20 cellular contexts compared by ENCODE assay signal in the genomic region with DNA sequence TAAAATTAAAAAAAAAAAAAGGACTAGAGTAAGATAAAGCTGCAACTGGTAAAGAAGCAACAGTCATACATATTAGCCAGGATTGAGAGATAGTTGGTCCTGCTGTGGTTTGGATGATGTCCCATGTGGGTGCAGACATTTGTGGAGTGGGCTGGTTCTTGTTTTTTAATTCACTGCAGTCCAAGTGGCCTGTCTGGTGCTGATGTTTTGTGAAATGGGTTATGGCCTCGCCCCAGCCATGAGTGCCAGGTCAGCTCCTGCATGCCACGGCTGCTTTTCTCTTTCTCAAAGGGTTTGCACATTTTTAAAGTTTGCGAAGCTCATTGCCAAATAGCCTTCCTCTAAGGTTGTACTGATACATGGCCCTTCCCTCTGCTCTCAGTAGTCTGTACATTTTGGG. TPM values are rescaled to one million over a fixed set of nuclear protein-coding genes. Genes with fewer than 3 reads are reported as not detected.
DNase-seq lines count a peak whose midpoint lies in the region; ATAC-seq, FAIRE-seq and TF ChIP-seq lines count a peak whose summit lies in the region.
"Had no signal": no experiment of that assay in that cellular context is flagged by ENCODE, and none has a peak within 500 bp of the region (broad histone marks: within the 10 kb centered on the region; RNA-seq: fewer than 3 reads in every experiment).

No MANE protein-coding gene starts in this region.

- WGBS in thyroid gland, 2 donors = 88 to 96% methylated on average over 3 of the region's 3 CpGs

- H3K9me3 ChIP-seq in cardiac muscle cell (ENCODE audit: low read depth) (no peaks in the 10 kb centered on the region), thyroid gland (no peaks in the 10 kb centered on the region), kidney (ENCODE audit: control insufficient read depth in 1 of 2, low read length in 2 of 2) (no peaks in the 10 kb centered on the region)

- no peaks in the 10 kb centered on the region for H3K27me3 ChIP-seq in cardiac muscle cell
- H3K27me3 ChIP-seq in thyroid gland = no peaks in the 10 kb centered on the region
- H3K27me3 ChIP-seq: BLaER1 treated with 17β-estradiol and CSF1 and Interleukin-3, amounts not matched to agents 10 nM and 100 nM had no signal

- H3K4me3 ChIP-seq in cardiac muscle cell (no peak overlapping the region), thyroid gland (replicated peaks in 1 of 3) (no peak overlapping the region), kidney (ENCODE audit: low read length in 2 of 2) (no peak overlapping the region)
- H3K4me3 ChIP-seq: BLaER1 treated with 17β-estradiol and CSF1 and Interleukin-3, amounts not matched to agents 10 nM and 100 nM had no signal

- DNase-seq in cardiac muscle cell (ENCODE audit: low read depth in 1 of 2, low spot score in 1 of 2) (no peak), left ventricle myocardium superior (no peak), islet precursor cell (peak; percentile 31), sciatic nerve (ENCODE audit: low spot score) (no peak), thyroid gland (no peak), DMS79 treated with DMSO at 0.1 percent for 48 hours (lab: John Stamatoyannopoulos, UW) (no peak), kidney (no peak), H4 (ENCODE audit: low spot score) (no peak)
- DNase-seq: Calu3; CD4-positive, alpha-beta T cell; DMS 273 treated with DMSO at 0.1 percent for 48 hours; DMS79; EL; H7 had no signal

- TF ChIP-seq CTCF in cardiac muscle cell (IDR thresholded peaks at IDR 0.05; ENCODE audit: low read depth, low read length) (no peak), thyroid gland (IDR thresholded peaks at IDR 0.05) (no peak), kidney (IDR thresholded peaks at IDR 0.05; ENCODE audit: borderline replicate concordance, extremely low read depth, insufficient read depth) (no peak)

- H3K9ac ChIP-seq in kidney (ENCODE audit: low read length in 2 of 2) = no peak overlapping the region
- H3K9ac ChIP-seq: BLaER1 treated with 17β-estradiol and CSF1 and Interleukin-3, amounts not matched to agents 10 nM and 100 nM had no signal

- peaks cover 3% of the 10 kb centered on the region for H3K36me3 ChIP-seq in cardiac muscle cell
- H3K36me3 ChIP-seq in thyroid gland = peaks cover 0 to 20% of the 10 kb centered on the region in 2 donors
- peaks cover 7 to 9% of the 10 kb centered on the region in 2 donors for H3K36me3 ChIP-seq in kidney (ENCODE audit: control insufficient read depth in 1 of 2, insufficient read depth in 2 of 2, low read length in 2 of 2)

- ATAC-seq in left ventricle myocardium superior = no peak
- peak; percentile 28 for ATAC-seq in sciatic nerve

- intact Hi-C loops in left ventricle myocardium superior (cut with micrococcal nuclease) = no loop called here
- intact Hi-C loops in sciatic nerve (cut with DNase I) = no loop called here
- intact Hi-C loops in thyroid gland (cut with DNase I) = no loop called here
- intact Hi-C loops in kidney (cut with DNase I) = no loop called here

- TF ChIP-seq POLR2A in thyroid gland (IDR thresholded peaks at IDR 0.05) = no peak

- H3K27ac ChIP-seq in cardiac muscle cell (peak overlapping the region; percentile 79), thyroid gland (peak overlapping the region in 2 of 3 donors; percentile 66 to 94), kidney (ENCODE audit: low read depth in 2 of 2, low read length in 2 of 2) (no peak overlapping the region)
- H3K27ac ChIP-seq: 22Rv1; BLaER1 treated with 17β-estradiol and CSF1 and Interleukin-3, amounts not matched to agents 10 nM and 100 nM; HL-60 had no signal

- H3K4me1 ChIP-seq in cardiac muscle cell (ENCODE audit: low read depth) (peaks cover 19% of the 10 kb centered on the region), thyroid gland (peaks cover 6 to 18% of the 10 kb centered on the region in 2 donors), kidney (ENCODE audit: control insufficient read depth in 1 of 2, insufficient read depth in 1 of 2, low read depth in 1 of 2, low read length in 2 of 2) (peaks cover 0 to 2% of the 10 kb centered on the region in 2 donors)

- FAIRE-seq in kidney (lab: Jason Lieb, UNC) = no peak
- FAIRE-seq: G401.6, GM12892 had no signal

RNA-seq across cellular contexts. Expression of a gene that starts 14.1 kb away (rescaled TPM):
- 0.09 TPM in 1 of 2 replicates, not detected in the other for total RNA-seq in cardiac muscle cell
- 0.16 TPM in 1 of 2 replicates, not detected in the other for polyA plus RNA-seq in cardiac muscle cell
- not detected for total RNA-seq in left ventricle myocardium superior
- total RNA-seq in sciatic nerve = 0.89 TPM
- total RNA-seq in thyroid gland = under 1 TPM in 1 of 4 donors, not detected in 3; 0.11 TPM
- total RNA-seq in kidney = 1.2 TPM
- polyA plus RNA-seq in kidney (ENCODE audit: insufficient read depth, low read depth, low replicate concordance) = 0.34 TPM
- not detected in 2 replicates for total RNA-seq in H4 (2014; rRNA removed; shearing (Covaris generic))
- total RNA-seq: A673; CD4-positive, alpha-beta T cell had no signal

Comparison
In these comparisons a context has a peak if more than half of its experiments do, and no peak if none do; other contexts are left out.
1. H3K27ac ChIP-seq: peak in cardiac muscle cell (single experiment) and thyroid gland (2 of 3); none in kidney (0 of 2).